Comparison of ENCODE assay signal across 32 cellular contexts in genomic region chr3:87397210-87397609, GRCh38.
A peak's percentile ranks its signal among the peaks of the same experiment; 100 is the strongest.
DNase-seq lines count a peak whose midpoint lies in the region; ATAC-seq and TF ChIP-seq lines count a peak whose summit lies in the region.
"Had no signal": no experiment of that assay in that cellular context is flagged by ENCODE, and none has a peak within 500 bp of the region (broad histone marks: within the 10 kb centered on the region; RNA-seq: fewer than 3 reads in every experiment).

No MANE protein-coding gene starts in this region.

- no peak overlapping the region for H3K4me3 ChIP-seq in fibroblast of the aortic adventitia (ENCODE audit: low read depth, low read length)
- H3K4me3 ChIP-seq in skeletal muscle cell (ENCODE audit: low read depth, low read length) = no peak overlapping the region
- H3K4me3 ChIP-seq in heart left ventricle = no peak overlapping the region
- H3K4me3 ChIP-seq: colonic mucosa, mucosa of descending colon, suprapubic skin, upper lobe of right lung had no signal

- no peak for TF ChIP-seq CTCF in fibroblast of the aortic adventitia (IDR thresholded peaks at IDR 0.05; ENCODE audit: insufficient read depth, low read length)
- no peak for TF ChIP-seq CTCF in heart left ventricle (IDR thresholded peaks at IDR 0.05)

- peak; percentile 6 for DNase-seq in GM04503 (ENCODE audit: low read depth)
- peak; percentile 7 for DNase-seq in amniotic stem cell (lab: John Stamatoyannopoulos, UW)
- peak; percentile 43 for DNase-seq in fibroblast of the aortic adventitia (ENCODE audit: low read depth)
- peak; percentile 14 for DNase-seq in skeletal muscle cell (ENCODE audit: low read depth)
- no peak for DNase-seq in heart left ventricle
- DNase-seq in 8988T = no peak
- no peak for DNase-seq in NCI-H2029 (lab: John Stamatoyannopoulos, UW)
- DNase-seq: activated CD4-positive, alpha-beta T cell treated with anti-CD3 and anti-CD28 coated beads, Interleukin-2, amount 10 ng/mL, durations not matched to agents 24 days and 14 days; activated CD8-positive, alpha-beta memory T cell treated with anti-CD3 and anti-CD28 coated beads for 24 hours; activated naive CD4-positive, alpha-beta T cell treated with anti-CD3 and anti-CD28 coated beads, Interleukin-2, amount 50 U/mL, for 16 hours; activated T-cell treated with anti-CD3 and anti-CD28 coated beads for 4 hours; amygdala; colonic mucosa; effector memory CD8-positive, alpha-beta T cell; foreskin melanocyte; GF-D8; H7; hippocampal formation; left colon; mucosa of descending colon; natural killer cell; NCI-H2171 treated with DMSO at 0.1 percent for 48 hours; NCI-H510A; nucleus accumbens; small intestine; stimulated activated naive CD4-positive, alpha-beta T cell treated with Interleukin-2 at 50 U/mL for 16 hours; T-cell; upper lobe of right lung had no signal

- H3K27ac ChIP-seq in heart left ventricle = no peak overlapping the region
- H3K27ac ChIP-seq: C4-2B, colonic mucosa, RWPE1, suprapubic skin, upper lobe of right lung had no signal

- no peaks in the 10 kb centered on the region for H3K4me1 ChIP-seq in heart left ventricle
- H3K4me1 ChIP-seq: colonic mucosa, suprapubic skin, upper lobe of right lung had no signal

- peaks cover 0 to 16% (median 1%) of the 10 kb centered on the region in 12 donors for H3K9me3 ChIP-seq in heart left ventricle
- H3K9me3 ChIP-seq: colonic mucosa, mucosa of descending colon had no signal

- intact Hi-C loops in heart left ventricle (cut with DNase I) = no loop called here

- no peaks in the 10 kb centered on the region for H3K27me3 ChIP-seq in heart left ventricle
- H3K27me3 ChIP-seq: colonic mucosa, suprapubic skin, upper lobe of right lung had no signal

- 70 to 80% (median 70%) methylated on average over 2 of the region's 2 CpGs for WGBS in heart left ventricle, 4 donors

- TF ChIP-seq POLR2A in heart left ventricle (IDR thresholded peaks at IDR 0.05) = no peak

- no peak for ATAC-seq in GM21447 (IDR thresholded peaks at IDR 0.05; ENCODE audit: unreplicated experiment)
- no peak for ATAC-seq in heart left ventricle
- ATAC-seq: effector memory CD8-positive, alpha-beta T cell; left colon; mucosa of descending colon; natural killer cell; T-cell; upper lobe of right lung had no signal

- H3K36me3 ChIP-seq in heart left ventricle = no peaks in the 10 kb centered on the region
- H3K36me3 ChIP-seq: colonic mucosa, suprapubic skin, upper lobe of right lung had no signal

Comparison
In these comparisons a context has a peak if more than half of its experiments do, and no peak if none do; other contexts are left out.
1. DNase-seq: peak in GM04503 (single experiment), amniotic stem cell (single experiment), fibroblast of the aortic adventitia (single experiment) and skeletal muscle cell (single experiment); none in heart left ventricle (0 of 5), 8988T (single experiment) and NCI-H2029 (single experiment).